Comparison of ENCODE assay signal across 1 cellular context in the genomic region with DNA sequence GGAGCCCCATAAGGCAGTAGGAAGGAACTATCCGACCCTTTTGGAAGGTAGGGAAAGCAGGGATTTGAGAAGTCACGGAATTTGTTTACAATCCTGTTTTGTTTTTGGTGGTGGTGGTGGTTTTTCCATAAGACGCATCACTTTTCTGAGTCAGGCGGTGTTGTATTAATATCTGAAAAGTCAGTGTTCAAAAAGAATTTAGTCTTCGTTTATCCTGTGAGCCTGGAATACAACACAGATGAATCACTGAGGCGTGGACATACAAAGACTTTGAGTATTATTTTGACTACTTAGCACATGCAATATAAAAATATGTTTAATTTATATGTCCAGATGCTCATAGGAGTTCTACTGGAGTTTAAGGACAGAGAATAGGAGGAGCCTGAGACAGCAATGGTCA.
TF ChIP-seq lines count a peak whose summit lies in the region.

No MANE protein-coding gene starts in this region.

TF ChIP-seq in H1, 55 proteins besides CTCF, POLR2A, EP300 and RAD21:
- TF ChIP-seq BACH1 (IDR thresholded peaks at IDR 0.05; ENCODE audit: low read length) (no peak), CHD2 (IDR thresholded peaks at IDR 0.05; ENCODE audit: low read length) (no peak), TEAD4 (IDR thresholded peaks at IDR 0.05; ENCODE audit: low read depth, low read length) (no peak), BCL11A (IDR thresholded peaks at IDR 0.05; ENCODE audit: low read depth in 2 of 2, low read length in 2 of 2) (no peak), TCF12 (IDR thresholded peaks at IDR 0.05; ENCODE audit: low read depth, low read length) (no peak), ZNF274 (IDR thresholded peaks at IDR 0.05; ENCODE audit: borderline replicate concordance, extremely low read depth, low read length) (no peak)
- TF ChIP-seq, protein P1, sequence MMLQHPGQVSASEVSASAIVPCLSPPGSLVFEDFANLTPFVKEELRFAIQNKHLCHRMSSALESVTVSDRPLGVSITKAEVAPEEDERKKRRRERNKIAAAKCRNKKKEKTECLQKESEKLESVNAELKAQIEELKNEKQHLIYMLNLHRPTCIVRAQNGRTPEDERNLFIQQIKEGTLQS (IDR thresholded peaks at IDR 0.05; ENCODE audit: insufficient read depth, low read depth, low read length) = no peak
- TF ChIP-seq, protein P2, sequence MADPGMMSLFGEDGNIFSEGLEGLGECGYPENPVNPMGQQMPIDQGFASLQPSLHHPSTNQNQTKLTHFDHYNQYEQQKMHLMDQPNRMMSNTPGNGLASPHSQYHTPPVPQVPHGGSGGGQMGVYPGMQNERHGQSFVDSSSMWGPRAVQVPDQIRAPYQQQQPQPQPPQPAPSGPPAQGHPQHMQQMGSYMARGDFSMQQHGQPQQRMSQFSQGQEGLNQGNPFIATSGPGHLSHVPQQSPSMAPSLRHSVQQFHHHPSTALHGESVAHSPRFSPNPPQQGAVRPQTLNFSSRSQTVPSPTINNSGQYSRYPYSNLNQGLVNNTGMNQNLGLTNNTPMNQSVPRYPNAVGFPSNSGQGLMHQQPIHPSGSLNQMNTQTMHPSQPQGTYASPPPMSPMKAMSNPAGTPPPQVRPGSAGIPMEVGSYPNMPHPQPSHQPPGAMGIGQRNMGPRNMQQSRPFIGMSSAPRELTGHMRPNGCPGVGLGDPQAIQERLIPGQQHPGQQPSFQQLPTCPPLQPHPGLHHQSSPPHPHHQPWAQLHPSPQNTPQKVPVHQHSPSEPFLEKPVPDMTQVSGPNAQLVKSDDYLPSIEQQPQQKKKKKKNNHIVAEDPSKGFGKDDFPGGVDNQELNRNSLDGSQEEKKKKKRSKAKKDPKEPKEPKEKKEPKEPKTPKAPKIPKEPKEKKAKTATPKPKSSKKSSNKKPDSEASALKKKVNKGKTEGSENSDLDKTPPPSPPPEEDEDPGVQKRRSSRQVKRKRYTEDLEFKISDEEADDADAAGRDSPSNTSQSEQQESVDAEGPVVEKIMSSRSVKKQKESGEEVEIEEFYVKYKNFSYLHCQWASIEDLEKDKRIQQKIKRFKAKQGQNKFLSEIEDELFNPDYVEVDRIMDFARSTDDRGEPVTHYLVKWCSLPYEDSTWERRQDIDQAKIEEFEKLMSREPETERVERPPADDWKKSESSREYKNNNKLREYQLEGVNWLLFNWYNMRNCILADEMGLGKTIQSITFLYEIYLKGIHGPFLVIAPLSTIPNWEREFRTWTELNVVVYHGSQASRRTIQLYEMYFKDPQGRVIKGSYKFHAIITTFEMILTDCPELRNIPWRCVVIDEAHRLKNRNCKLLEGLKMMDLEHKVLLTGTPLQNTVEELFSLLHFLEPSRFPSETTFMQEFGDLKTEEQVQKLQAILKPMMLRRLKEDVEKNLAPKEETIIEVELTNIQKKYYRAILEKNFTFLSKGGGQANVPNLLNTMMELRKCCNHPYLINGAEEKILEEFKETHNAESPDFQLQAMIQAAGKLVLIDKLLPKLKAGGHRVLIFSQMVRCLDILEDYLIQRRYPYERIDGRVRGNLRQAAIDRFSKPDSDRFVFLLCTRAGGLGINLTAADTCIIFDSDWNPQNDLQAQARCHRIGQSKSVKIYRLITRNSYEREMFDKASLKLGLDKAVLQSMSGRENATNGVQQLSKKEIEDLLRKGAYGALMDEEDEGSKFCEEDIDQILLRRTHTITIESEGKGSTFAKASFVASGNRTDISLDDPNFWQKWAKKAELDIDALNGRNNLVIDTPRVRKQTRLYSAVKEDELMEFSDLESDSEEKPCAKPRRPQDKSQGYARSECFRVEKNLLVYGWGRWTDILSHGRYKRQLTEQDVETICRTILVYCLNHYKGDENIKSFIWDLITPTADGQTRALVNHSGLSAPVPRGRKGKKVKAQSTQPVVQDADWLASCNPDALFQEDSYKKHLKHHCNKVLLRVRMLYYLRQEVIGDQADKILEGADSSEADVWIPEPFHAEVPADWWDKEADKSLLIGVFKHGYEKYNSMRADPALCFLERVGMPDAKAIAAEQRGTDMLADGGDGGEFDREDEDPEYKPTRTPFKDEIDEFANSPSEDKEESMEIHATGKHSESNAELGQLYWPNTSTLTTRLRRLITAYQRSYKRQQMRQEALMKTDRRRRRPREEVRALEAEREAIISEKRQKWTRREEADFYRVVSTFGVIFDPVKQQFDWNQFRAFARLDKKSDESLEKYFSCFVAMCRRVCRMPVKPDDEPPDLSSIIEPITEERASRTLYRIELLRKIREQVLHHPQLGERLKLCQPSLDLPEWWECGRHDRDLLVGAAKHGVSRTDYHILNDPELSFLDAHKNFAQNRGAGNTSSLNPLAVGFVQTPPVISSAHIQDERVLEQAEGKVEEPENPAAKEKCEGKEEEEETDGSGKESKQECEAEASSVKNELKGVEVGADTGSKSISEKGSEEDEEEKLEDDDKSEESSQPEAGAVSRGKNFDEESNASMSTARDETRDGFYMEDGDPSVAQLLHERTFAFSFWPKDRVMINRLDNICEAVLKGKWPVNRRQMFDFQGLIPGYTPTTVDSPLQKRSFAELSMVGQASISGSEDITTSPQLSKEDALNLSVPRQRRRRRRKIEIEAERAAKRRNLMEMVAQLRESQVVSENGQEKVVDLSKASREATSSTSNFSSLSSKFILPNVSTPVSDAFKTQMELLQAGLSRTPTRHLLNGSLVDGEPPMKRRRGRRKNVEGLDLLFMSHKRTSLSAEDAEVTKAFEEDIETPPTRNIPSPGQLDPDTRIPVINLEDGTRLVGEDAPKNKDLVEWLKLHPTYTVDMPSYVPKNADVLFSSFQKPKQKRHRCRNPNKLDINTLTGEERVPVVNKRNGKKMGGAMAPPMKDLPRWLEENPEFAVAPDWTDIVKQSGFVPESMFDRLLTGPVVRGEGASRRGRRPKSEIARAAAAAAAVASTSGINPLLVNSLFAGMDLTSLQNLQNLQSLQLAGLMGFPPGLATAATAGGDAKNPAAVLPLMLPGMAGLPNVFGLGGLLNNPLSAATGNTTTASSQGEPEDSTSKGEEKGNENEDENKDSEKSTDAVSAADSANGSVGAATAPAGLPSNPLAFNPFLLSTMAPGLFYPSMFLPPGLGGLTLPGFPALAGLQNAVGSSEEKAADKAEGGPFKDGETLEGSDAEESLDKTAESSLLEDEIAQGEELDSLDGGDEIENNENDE (IDR thresholded peaks at IDR 0.05; ENCODE audit: insufficient replicate concordance, low read length) = no peak
